In genomic region chr2:197894751-197895274, GRCh38 we compare ENCODE assay signal across 1 cellular context.
TF ChIP-seq lines count a peak whose summit lies in the region.

No MANE protein-coding gene starts in this region.

TF ChIP-seq in K562, 482 proteins besides CTCF, POLR2A, EP300 and RAD21 (continued from another document):
- TF ChIP-seq ZBTB40 (IDR thresholded peaks at IDR 0.05) (no peak), ZBTB40 (CRISPR knock-in tag; IDR thresholded peaks at IDR 0.05) (no peak), SMARCE1 (IDR thresholded peaks at IDR 0.05) (peak; percentile 42; the same call in 1 of the 2 replicates), ARID1B (IDR thresholded peaks at IDR 0.05) (0 out of 2 replicates have a peak, but pooled peaks have one; percentile 24), ZNF586 (CRISPR knock-in tag; conservative IDR thresholded peaks at IDR 0.05) (no peak), ZNF592 (IDR thresholded peaks at IDR 0.05) (peak; percentile 52; the same call in 1 of the 2 replicates), FOXA3 (CRISPR knock-in tag; conservative IDR thresholded peaks at IDR 0.05 in 1 of 2, IDR thresholded peaks at IDR 0.05 in 1 of 2) (peak in 1 of 2 experiments; percentile 26; a peak in 1 of 4 replicates), ZNF644 (tag; IDR thresholded peaks at IDR 0.05; ENCODE audit: low read depth) (0 out of 2 replicates have a peak, but pooled peaks have one; percentile 36)
